29 cellular contexts compared by ENCODE assay signal in the genomic region with DNA sequence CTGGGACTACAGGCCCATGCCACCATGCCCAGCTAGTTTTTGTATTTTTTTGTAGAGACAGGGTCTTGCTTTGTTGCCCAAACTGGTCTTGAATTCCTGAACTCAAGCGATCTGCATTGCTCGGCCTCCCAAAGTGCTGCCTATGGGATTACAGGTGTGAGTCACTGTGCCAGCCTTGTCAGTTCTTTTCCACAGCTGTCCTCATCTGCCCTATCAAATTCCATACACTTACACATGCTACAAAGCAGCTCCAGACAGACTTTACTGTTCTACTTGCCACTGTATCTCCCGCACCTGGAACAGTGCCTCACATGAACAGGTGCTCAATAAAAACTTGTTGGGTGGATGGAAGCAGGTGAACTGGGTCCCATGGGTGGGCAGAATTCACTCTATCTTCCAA. TPM values are rescaled to one million over a fixed set of nuclear protein-coding genes. Genes with fewer than 3 reads are reported as not detected.
"Had no signal": no experiment of that assay in that cellular context is flagged by ENCODE, and none has a peak within 500 bp of the region (broad histone marks: within the 10 kb centered on the region; RNA-seq: fewer than 3 reads in every experiment).

No MANE protein-coding gene starts in this region.

- DNase-seq: activated CD4-positive, alpha-beta memory T cell treated with anti-CD3 and anti-CD28 coated beads for 36 hours; activated CD4-positive, alpha-beta T cell treated with anti-CD3 and anti-CD28 coated beads, Interleukin-2, amount 10 ng/mL, durations not matched to agents 7 days and 5 days; activated CD4-positive, CD25-positive, alpha-beta regulatory T cell; activated gamma-delta T cell; activated naive CD4-positive, alpha-beta T cell treated with anti-CD3 and anti-CD28 coated beads for 36 hours; activated naive CD8-positive, alpha-beta T cell treated with anti-CD3 and anti-CD28 coated beads, Interleukin-2, amount 10 ng/mL, durations not matched to agents 7 days and 5 days; activated T-cell treated with anti-CD3 and anti-CD28 coated beads, Interleukin-2, amount 50 U/mL, for 48 hours; adrenal gland; aorta; MM.1S; NCI-H1105; NCI-H1436 treated with DMSO at 0.1 percent for 48 hours; NCI-H187; NCI-H2081; NCI-H510A treated with DMSO at 0.1 percent for 48 hours; NCI-H69; NK-92 treated with Interleukin-12 subunit alpha and Interleukin-12 subunit beta, amount 100 ng/mL, for 24 hours; OCI-M1; Right ventricle myocardium superior; RPMI8226; SK-N-SH; T-helper 1 cell had no signal

- H3K27ac ChIP-seq: adrenal gland, breast epithelium, KMS-11, SJCRH30, VCaP had no signal

- H3K9ac ChIP-seq: KMS-11, SK-N-SH had no signal

- H3K4me1 ChIP-seq: adrenal gland, breast epithelium, SJCRH30 had no signal

- H3K4me2 ChIP-seq: KMS-11, SK-N-SH had no signal

- H3K9me3 ChIP-seq: adrenal gland, breast epithelium, SJCRH30, SK-N-SH had no signal

- H3K4me1 Mint-ChIP-seq: activated T-helper 17 cell treated with anti-CD3 and anti-CD28 coated beads, Interleukin-2, amount 50 U/mL, for 72 hours had no signal

- H3K27me3 Mint-ChIP-seq: activated CD4-positive, alpha-beta memory T cell treated with anti-CD3 and anti-CD28 coated beads for 36 hours; activated CD4-positive, alpha-beta T cell treated with anti-CD3 and anti-CD28 coated beads, Interleukin-2, amount 10 ng/mL, durations not matched to agents 7 days and 5 days; activated naive CD8-positive, alpha-beta T cell treated with anti-CD3 and anti-CD28 coated beads, Interleukin-2, amount 10 ng/mL, durations not matched to agents 7 days and 5 days; activated T-helper 17 cell treated with anti-CD3 and anti-CD28 coated beads, Interleukin-2, amount 50 U/mL, for 72 hours had no signal

- ATAC-seq: activated T-helper 17 cell treated with anti-CD3 and anti-CD28 coated beads, Interleukin-2, amount 50 U/mL, for 72 hours; Panc1 had no signal

- H3K4me3 ChIP-seq: adrenal gland, breast epithelium, SJCRH30 had no signal

- H3K27me3 ChIP-seq: adrenal gland, breast epithelium, SJCRH30 had no signal

- H3K4me3 Mint-ChIP-seq: activated CD4-positive, alpha-beta memory T cell treated with anti-CD3 and anti-CD28 coated beads for 36 hours; activated CD4-positive, alpha-beta T cell treated with anti-CD3 and anti-CD28 coated beads, Interleukin-2, amount 10 ng/mL, durations not matched to agents 7 days and 5 days; activated naive CD4-positive, alpha-beta T cell treated with anti-CD3 and anti-CD28 coated beads for 36 hours; activated naive CD8-positive, alpha-beta T cell treated with anti-CD3 and anti-CD28 coated beads, Interleukin-2, amount 10 ng/mL, durations not matched to agents 7 days and 5 days; activated T-helper 17 cell treated with anti-CD3 and anti-CD28 coated beads, Interleukin-2, amount 50 U/mL, for 72 hours had no signal

- H3K27ac Mint-ChIP-seq: activated CD4-positive, alpha-beta memory T cell treated with anti-CD3 and anti-CD28 coated beads for 36 hours; activated naive CD4-positive, alpha-beta T cell treated with anti-CD3 and anti-CD28 coated beads for 36 hours; activated T-helper 17 cell treated with anti-CD3 and anti-CD28 coated beads, Interleukin-2, amount 50 U/mL, for 72 hours had no signal

- H3K9me3 Mint-ChIP-seq: activated CD4-positive, alpha-beta memory T cell treated with anti-CD3 and anti-CD28 coated beads for 36 hours; activated CD4-positive, alpha-beta T cell treated with anti-CD3 and anti-CD28 coated beads, Interleukin-2, amount 10 ng/mL, durations not matched to agents 7 days and 5 days; activated naive CD4-positive, alpha-beta T cell treated with anti-CD3 and anti-CD28 coated beads for 36 hours; activated naive CD8-positive, alpha-beta T cell treated with anti-CD3 and anti-CD28 coated beads, Interleukin-2, amount 10 ng/mL, durations not matched to agents 7 days and 5 days; activated T-helper 17 cell treated with anti-CD3 and anti-CD28 coated beads, Interleukin-2, amount 50 U/mL, for 72 hours had no signal

RNA-seq across cellular contexts. Expression of a gene that starts 9.0 kb away (rescaled TPM):
- total RNA-seq: activated naive CD4-positive, alpha-beta T cell treated with anti-CD3 and anti-CD28 coated beads for 36 hours; activated naive CD8-positive, alpha-beta T cell treated with anti-CD3 and anti-CD28 coated beads, Interleukin-2, amount 10 ng/mL, durations not matched to agents 7 days and 5 days; adrenal gland; aorta; Right ventricle myocardium superior; SJCRH30; T-helper 2 cell treated with Interferon-gamma antibody and Interleukin-4, amounts not matched to agents 100 ng/mL and 5 ng/mL, for 36 hours had no signal
- polyA plus RNA-seq: SK-N-SH had no signal
